Comparison of ENCODE assay signal across 15 cellular contexts in genomic region chr14:96929969-96930368, GRCh38.
DNase-seq lines count a peak whose midpoint lies in the region; ATAC-seq and TF ChIP-seq lines count a peak whose summit lies in the region.
"Had no signal": no experiment of that assay in that cellular context is flagged by ENCODE, and none has a peak within 500 bp of the region (broad histone marks: within the 10 kb centered on the region; RNA-seq: fewer than 3 reads in every experiment).

No MANE protein-coding gene starts in this region.

- no peaks in the 10 kb centered on the region for H3K27me3 ChIP-seq in heart left ventricle

- H3K4me1 ChIP-seq in heart left ventricle: no peaks in the 10 kb centered on the region
- H3K4me1 ChIP-seq: A549 had no signal

- intact Hi-C loops in Right ventricle myocardium inferior (cut with DNase I): no loop called here
- intact Hi-C loops in cardiac septum (cut with DNase I): no loop called here
- intact Hi-C loops in heart left ventricle (cut with DNase I): no loop called here
- intact Hi-C loops in left ventricle myocardium superior (cut with micrococcal nuclease): no loop called here

- H3K4me3 ChIP-seq in heart left ventricle: no peak overlapping the region
- H3K4me3 ChIP-seq: A549 had no signal

- H3K27ac ChIP-seq in heart left ventricle: no peak overlapping the region
- H3K27ac ChIP-seq: A549 had no signal

- no peak for TF ChIP-seq CTCF in heart left ventricle (IDR thresholded peaks at IDR 0.05)

- DNase-seq in Right ventricle myocardium inferior (ENCODE audit: missing footprints) (no peak), cardiac septum (ENCODE audit: low spot score) (no peak), heart left ventricle (peak in 3 of 5 donors; percentile 15 to 58 (median 31)), left ventricle myocardium superior (peak; percentile 52), Ammon's horn (ENCODE audit: low spot score) (no peak)
- no peak for DNase-seq in activated CD4-positive, alpha-beta T cell treated with anti-CD3 and anti-CD28 coated beads, Interleukin-2, amount 50 U/mL, for 1 hour
- DNase-seq: CD8-positive, alpha-beta T cell; COR-L47; DMS153; DMS79 treated with DMSO at 0.1 percent for 48 hours; EL; HCEC 1CT; HFFc6 had no signal

- no peaks in the 10 kb centered on the region for H3K9me3 ChIP-seq in heart left ventricle
- H3K9me3 ChIP-seq: A549 had no signal

- H3K36me3 ChIP-seq in heart left ventricle: no peaks in the 10 kb centered on the region

- WGBS in heart left ventricle, 4 donors: 40 to 45% (median 43%) methylated on average over 11 of the region's 11 CpGs

- no peak for TF ChIP-seq POLR2A in heart left ventricle (IDR thresholded peaks at IDR 0.05)

- ATAC-seq in Right ventricle myocardium inferior (peak; percentile 79), heart left ventricle (peak; percentile 78 to 93 (median 84)), left ventricle myocardium superior (peak; percentile 94), GM19328 (IDR thresholded peaks at IDR 0.05; ENCODE audit: unreplicated experiment) (no peak)
- ATAC-seq: A549; CD8-positive, alpha-beta T cell had no signal

Comparison
In these comparisons a context has a peak if more than half of its experiments do, and no peak if none do; other contexts are left out.
1. DNase-seq: peak in heart left ventricle (3 of 5) and left ventricle myocardium superior (single experiment); none in Right ventricle myocardium inferior (single experiment), cardiac septum (single experiment), activated CD4-positive, alpha-beta T cell treated with anti-CD3 and anti-CD28 coated beads, Interleukin-2, amount 50 U/mL, for 1 hour (single experiment) and Ammon's horn (single experiment).